Comparison of ENCODE assay signal across 19 cellular contexts in genomic region chr2:222738759-222739292, GRCh38.
DNase-seq lines count a peak whose midpoint lies in the region; ATAC-seq, FAIRE-seq and TF ChIP-seq lines count a peak whose summit lies in the region.
"Had no signal": no experiment of that assay in that cellular context is flagged by ENCODE, and none has a peak within 500 bp of the region (broad histone marks: within the 10 kb centered on the region; RNA-seq: fewer than 3 reads in every experiment).

No MANE protein-coding gene starts in this region.

- H3K36me3 ChIP-seq in right atrium auricular region (no peaks in the 10 kb centered on the region), H1 (ENCODE audit: control insufficient read depth in 2 of 4, insufficient read depth in 4 of 4, low read length in 3 of 4) (no peaks in the 10 kb centered on the region), upper lobe of right lung (no peaks in the 10 kb centered on the region), esophagus squamous epithelium (no peaks in the 10 kb centered on the region)

- H3K4me3 ChIP-seq in right atrium auricular region (no peak overlapping the region), NB4 (ENCODE audit: low read depth, low read length) (no peak overlapping the region), H1 (ENCODE audit: extremely low read depth in 1 of 4, insufficient read depth in 2 of 4, low read depth in 3 of 4, low read length in 4 of 4) (no peak overlapping the region; a peak in 1 of 8 replicates), upper lobe of right lung (no peak overlapping the region), esophagus squamous epithelium (no peak overlapping the region)

- no peak overlapping the region for H4K8ac ChIP-seq in H1 (ENCODE audit: extremely low read depth, insufficient read depth, low read length)

- no peak overlapping the region for H4K5ac ChIP-seq in H1 (ENCODE audit: insufficient read length, low read depth, low read length)

- no peak overlapping the region for H3K23ac ChIP-seq in H1 (ENCODE audit: insufficient read length)

- TF ChIP-seq RAD21 in H1 (IDR thresholded peaks at IDR 0.05 in 1 of 2, conservative IDR thresholded peaks at IDR 0.05 in 1 of 2; ENCODE audit: low read depth in 2 of 2, low read length in 2 of 2): no peak

- H3K27ac ChIP-seq in right atrium auricular region (no peak overlapping the region), H1 (ENCODE audit: low read depth, low read length) (0 out of 2 replicates have a peak overlapping the region, but pooled peaks have one; percentile 42), upper lobe of right lung (no peak overlapping the region), esophagus squamous epithelium (no peak overlapping the region)

- H3K14ac ChIP-seq in H1 (ENCODE audit: insufficient read length): no peak overlapping the region

- H3K27me3 ChIP-seq in right atrium auricular region: no peaks in the 10 kb centered on the region
- no peaks in the 10 kb centered on the region for H3K27me3 ChIP-seq in H1 (replicated peaks in 1 of 4; ENCODE audit: control insufficient read depth in 3 of 4, extremely low read depth in 1 of 4, insufficient read depth in 3 of 4, low read length in 3 of 4)
- H3K27me3 ChIP-seq in upper lobe of right lung: no peaks in the 10 kb centered on the region
- no peaks in the 10 kb centered on the region for H3K27me3 ChIP-seq in esophagus squamous epithelium

- TF ChIP-seq CTCF in right atrium auricular region (IDR thresholded peaks at IDR 0.05) (no peak), NB4 (IDR thresholded peaks at IDR 0.05; ENCODE audit: low read depth, low read length) (no peak), H1 (IDR thresholded peaks at IDR 0.05; ENCODE audit: control extremely low read depth in 1 of 3, insufficient read depth in 1 of 3, low read depth in 1 of 3, low read length in 3 of 3) (no peak), upper lobe of right lung (IDR thresholded peaks at IDR 0.05) (no peak), esophagus squamous epithelium (IDR thresholded peaks at IDR 0.05) (no peak)

- no peak for TF ChIP-seq EP300 in H1 (IDR thresholded peaks at IDR 0.05; ENCODE audit: borderline replicate concordance in 1 of 2, low read depth in 2 of 2, low read length in 2 of 2)

- H3K18ac ChIP-seq in H1 (ENCODE audit: extremely low read depth, low read length): no peak overlapping the region

- no peak for ATAC-seq in Right ventricle myocardium superior (ENCODE audit: poor library complexity)
- peak; percentile 30 for ATAC-seq in upper lobe of right lung
- ATAC-seq: left ventricle myocardium superior, PC-3 had no signal

- H3K56ac ChIP-seq in H1 (replicated peaks; ENCODE audit: insufficient read length, low read depth, low read length): no peak overlapping the region

- H4K91ac ChIP-seq in H1 (replicated peaks; ENCODE audit: insufficient read length, low read length): no peak overlapping the region

- no peaks in the 10 kb centered on the region for H3K23me2 ChIP-seq in H1 (ENCODE audit: low read depth, low read length)

- no peaks in the 10 kb centered on the region for H4K20me1 ChIP-seq in H1 (replicated peaks in 1 of 2; ENCODE audit: control insufficient read depth in 1 of 2, insufficient read depth in 2 of 2, low read length in 2 of 2)

- DNase-seq in right atrium auricular region (ENCODE audit: low spot score) (peak; percentile 50), Right ventricle myocardium superior (no peak), NB4 (ENCODE audit: low read depth) (peak; percentile 62), H1 (ENCODE audit: low read depth in 1 of 2, low spot score in 2 of 2) (no peak), upper lobe of right lung (no peak), esophagus squamous epithelium (lab: John Stamatoyannopoulos, UW) (no peak), NOMO-1 (lab: John Stamatoyannopoulos, UW; ENCODE audit: unreplicated experiment in 2 of 2) (no peak), NCI-H446 (lab: John Stamatoyannopoulos, UW) (no peak)
- DNase-seq: activated CD8-positive, alpha-beta memory T cell treated with anti-CD3 and anti-CD28 coated beads, Interleukin-2, amount 50 U/mL, for 4 hours; activated gamma-delta T cell; anterior cingulate cortex; CD4-positive, alpha-beta memory T cell; central memory CD4-positive, alpha-beta T cell; glutamatergic neuron; immature natural killer cell; left ventricle myocardium superior; NCI-H1436 treated with DMSO at 0.1 percent for 48 hours; NCI-H748 treated with DMSO at 0.1 percent for 48 hours; PC-3 had no signal

- no peak overlapping the region for H3K9ac ChIP-seq in H1 (replicated peaks in 1 of 4; ENCODE audit: extremely low read depth in 1 of 4, low read depth in 3 of 4, low read length in 3 of 4)

- H3K9me3 ChIP-seq in right atrium auricular region (no peaks in the 10 kb centered on the region), H1 (ENCODE audit: insufficient read depth in 2 of 2, low read depth in 1 of 2, low read length in 1 of 2) (no peaks in the 10 kb centered on the region), upper lobe of right lung (no peaks in the 10 kb centered on the region), esophagus squamous epithelium (no peaks in the 10 kb centered on the region)

- intact Hi-C loops in Right ventricle myocardium superior (cut with DNase I): no loop called here
- intact Hi-C loops in upper lobe of right lung (cut with DNase I): no loop called here
- intact Hi-C loops in esophagus squamous epithelium (cut with DNase I): no loop called here

- H2BK15ac ChIP-seq in H1 (ENCODE audit: low read length): no peak overlapping the region

- H2BK5ac ChIP-seq in H1 (ENCODE audit: low read depth, low read length): no peak overlapping the region

- H3K79me1 ChIP-seq in H1 (ENCODE audit: low read depth, low read length): no peaks in the 10 kb centered on the region

- 65% methylated on average over 4 of the region's 4 CpGs; no CpG with 5 or more reads in 1 of the 2 experiments for WGBS in H1 (ENCODE audit: extremely low coverage in 1 of 2, insufficient coverage in 1 of 2, insufficient read length in 1 of 2, insufficient replicate concordance in 2 of 2, low coverage in 1 of 2, low lambda C conversion rate in 2 of 2, missing lambda C conversion rate in 1 of 2), 2 experiments
- 61 to 72% methylated on average over 4 of the region's 4 CpGs for WGBS in esophagus squamous epithelium, 2 donors

- no peak overlapping the region; the same call in 1 of the 2 replicates for H2AK5ac ChIP-seq in H1 (ENCODE audit: low read depth, low read length)

- FAIRE-seq in H1 (lab: Jason Lieb, UNC): no peak

- no peak overlapping the region for H2BK20ac ChIP-seq in H1 (ENCODE audit: low read length)

- no peak overlapping the region for H2AFZ ChIP-seq in H1 (ENCODE audit: low read length)

- H2BK120ac ChIP-seq in H1 (replicated peaks; ENCODE audit: low read depth, low read length): no peak overlapping the region

- peak overlapping the region in 1 of 2 experiments; percentile 17; a peak in 1 of 4 replicates for H3K4me2 ChIP-seq in H1 (ENCODE audit: insufficient read depth in 1 of 2, low read depth in 2 of 2, low read length in 2 of 2)

- TF ChIP-seq POLR2A in NB4 (IDR thresholded peaks at IDR 0.05; ENCODE audit: extremely low read depth, insufficient read length) (no peak), H1 (IDR thresholded peaks at IDR 0.05; ENCODE audit: control extremely low read depth in 1 of 2, low read depth in 2 of 2, low read length in 2 of 2) (no peak), esophagus squamous epithelium (IDR thresholded peaks at IDR 0.05) (no peak)

- POLR2A ChIA-PET in H1 (lab: Charles Lee; ENCODE audit: partially characterized antibody): no interaction called here

- H2BK12ac ChIP-seq in H1 (ENCODE audit: low read depth, low read length): no peak overlapping the region

- peaks cover 0 to 17% of the 10 kb centered on the region in 2 donors for H3K4me1 ChIP-seq in right atrium auricular region
- H3K4me1 ChIP-seq in H1 (replicated peaks in 1 of 4; ENCODE audit: control insufficient read depth in 3 of 4, insufficient read depth in 4 of 4, low read length in 3 of 4): peaks cover 0 to 5% (median 0%) of the 10 kb centered on the region in 4 experiments; a peak in 3 of 7 replicates
- peaks cover 20% of the 10 kb centered on the region for H3K4me1 ChIP-seq in upper lobe of right lung
- H3K4me1 ChIP-seq in esophagus squamous epithelium: no peaks in the 10 kb centered on the region

- H3K79me2 ChIP-seq in H1 (ENCODE audit: control insufficient read depth in 1 of 2, insufficient read depth in 2 of 2, low read length in 2 of 2): no peaks in the 10 kb centered on the region

- no peak overlapping the region for H3K4ac ChIP-seq in H1 (replicated peaks; ENCODE audit: insufficient read length, low read depth, low read length)

- CTCF ChIA-PET in H1 (lab: Charles Lee; ENCODE audit: partially characterized antibody): interaction anchor here (0.8 to 2.0 kb wide), 4 partner anchors 11 to 32 kb away, joined by 3 to 5 read pairs (median 3); no protein-coding TSS in a partner anchor

TF ChIP-seq in H1, 55 proteins besides CTCF, POLR2A, EP300 and RAD21:
- TF ChIP-seq, protein P1, sequence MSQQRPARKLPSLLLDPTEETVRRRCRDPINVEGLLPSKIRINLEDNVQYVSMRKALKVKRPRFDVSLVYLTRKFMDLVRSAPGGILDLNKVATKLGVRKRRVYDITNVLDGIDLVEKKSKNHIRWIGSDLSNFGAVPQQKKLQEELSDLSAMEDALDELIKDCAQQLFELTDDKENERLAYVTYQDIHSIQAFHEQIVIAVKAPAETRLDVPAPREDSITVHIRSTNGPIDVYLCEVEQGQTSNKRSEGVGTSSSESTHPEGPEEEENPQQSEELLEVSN (IDR thresholded peaks at IDR 0.05): no peak
- peak; percentile 44; the same call in 1 of the 2 replicates for TF ChIP-seq MAFK (IDR thresholded peaks at IDR 0.05; ENCODE audit: low read depth, low read length)
- no peak for TF ChIP-seq GTF2F1 (IDR thresholded peaks at IDR 0.05; ENCODE audit: borderline replicate concordance, low read depth, low read length)
- TF ChIP-seq CTBP2 (IDR thresholded peaks at IDR 0.05; ENCODE audit: borderline replicate concordance, insufficient read depth, insufficient read length, low read length): no peak
- TF ChIP-seq BACH1 (IDR thresholded peaks at IDR 0.05; ENCODE audit: low read length): peak; percentile 72; the same call in 1 of the 2 replicates

Comparison
In these comparisons a context has a peak if more than half of its experiments do, and no peak if none do; other contexts are left out.
1. DNase-seq: peak in right atrium auricular region (single experiment) and NB4 (single experiment); none in Right ventricle myocardium superior (single experiment), H1 (0 of 2), upper lobe of right lung (single experiment), esophagus squamous epithelium (single experiment), NOMO-1 (0 of 2) and NCI-H446 (0 of 2).